Comparison of ENCODE assay signal across 1 cellular context in the genomic region with DNA sequence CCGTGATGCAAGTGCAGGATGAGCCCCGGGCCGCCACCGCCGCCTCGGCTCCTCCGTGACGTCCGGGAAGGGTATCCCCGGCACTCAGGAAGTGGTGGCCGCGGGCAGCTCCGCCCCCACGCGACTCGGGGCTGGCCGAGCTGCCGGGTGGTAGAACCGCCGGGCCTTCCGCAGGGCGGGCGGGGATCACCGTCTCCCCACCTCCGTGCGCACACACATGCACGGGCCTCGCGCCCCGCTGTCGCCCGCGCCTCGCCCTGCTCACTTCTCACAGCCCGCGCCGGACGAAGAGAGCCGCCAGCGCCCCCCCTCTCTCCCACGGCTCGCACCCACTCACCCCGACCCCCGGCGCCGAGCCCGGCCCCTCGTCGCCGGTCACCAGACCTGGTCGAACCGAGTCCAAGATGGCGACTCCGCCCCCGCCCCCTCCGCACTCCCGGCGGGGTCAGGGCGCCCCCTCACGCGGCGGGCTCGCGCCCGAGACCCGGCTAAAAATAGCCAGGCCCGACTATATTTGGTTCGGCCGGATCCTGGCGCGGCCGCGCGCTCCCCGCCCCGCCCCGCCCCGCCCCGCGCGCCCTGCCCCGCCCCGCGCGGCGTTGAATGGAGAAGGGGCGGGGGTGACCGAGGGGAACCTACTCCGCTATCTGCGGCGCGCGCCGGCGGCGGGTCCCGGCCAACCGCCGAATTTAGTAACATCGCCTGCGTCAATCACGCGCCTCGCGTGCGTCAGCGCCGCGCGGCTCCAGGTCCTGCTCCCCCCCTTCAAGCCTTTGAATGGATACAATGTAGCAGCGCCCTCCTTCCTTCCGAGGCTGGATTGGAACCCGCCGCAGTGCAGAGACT.
TF ChIP-seq lines count a peak whose summit lies in the region.

No MANE protein-coding gene starts in this region.

TF ChIP-seq in WTC11, 78 proteins besides CTCF, POLR2A, EP300 and RAD21 (continued from another document):
- TF ChIP-seq CREM (CRISPR knock-in tag; IDR thresholded peaks at IDR 0.05) (peak; percentile 34; the same call in 1 of the 2 replicates), GABPB1 (CRISPR knock-in tag; IDR thresholded peaks at IDR 0.05) (peak; percentile 35; the same call in 1 of the 2 replicates), ATF3 (CRISPR knock-in tag; conservative IDR thresholded peaks at IDR 0.05) (no peak), SP1 (CRISPR knock-in tag; conservative IDR thresholded peaks at IDR 0.05) (peak; percentile 80), FOXK1 (CRISPR knock-in tag; IDR thresholded peaks at IDR 0.05) (peak; percentile 57), ZNF232 (CRISPR knock-in tag; IDR thresholded peaks at IDR 0.05) (no peak), MYBL2 (CRISPR knock-in tag; IDR thresholded peaks at IDR 0.05) (no peak), HMGXB4 (CRISPR knock-in tag; IDR thresholded peaks at IDR 0.05) (peak; percentile 71; the same call in 1 of the 2 replicates), FOXP4 (CRISPR knock-in tag; IDR thresholded peaks at IDR 0.05) (peak; percentile 44), USF2 (CRISPR knock-in tag; IDR thresholded peaks at IDR 0.05) (0 out of 2 replicates have a peak, but pooled peaks have one; percentile 25), NR3C1 (CRISPR knock-in tag; conservative IDR thresholded peaks at IDR 0.05; ENCODE audit: low read depth) (no peak), NFATC4 (CRISPR knock-in tag; IDR thresholded peaks at IDR 0.05) (peak; percentile 66; the same call in 1 of the 2 replicates)
- TF ChIP-seq, protein P1, sequence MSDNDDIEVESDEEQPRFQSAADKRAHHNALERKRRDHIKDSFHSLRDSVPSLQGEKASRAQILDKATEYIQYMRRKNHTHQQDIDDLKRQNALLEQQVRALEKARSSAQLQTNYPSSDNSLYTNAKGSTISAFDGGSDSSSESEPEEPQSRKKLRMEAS (CRISPR knock-in tag; IDR thresholded peaks at IDR 0.05), result peak; percentile 43; the same call in 1 of the 2 replicates
- TF ChIP-seq, protein P2, sequence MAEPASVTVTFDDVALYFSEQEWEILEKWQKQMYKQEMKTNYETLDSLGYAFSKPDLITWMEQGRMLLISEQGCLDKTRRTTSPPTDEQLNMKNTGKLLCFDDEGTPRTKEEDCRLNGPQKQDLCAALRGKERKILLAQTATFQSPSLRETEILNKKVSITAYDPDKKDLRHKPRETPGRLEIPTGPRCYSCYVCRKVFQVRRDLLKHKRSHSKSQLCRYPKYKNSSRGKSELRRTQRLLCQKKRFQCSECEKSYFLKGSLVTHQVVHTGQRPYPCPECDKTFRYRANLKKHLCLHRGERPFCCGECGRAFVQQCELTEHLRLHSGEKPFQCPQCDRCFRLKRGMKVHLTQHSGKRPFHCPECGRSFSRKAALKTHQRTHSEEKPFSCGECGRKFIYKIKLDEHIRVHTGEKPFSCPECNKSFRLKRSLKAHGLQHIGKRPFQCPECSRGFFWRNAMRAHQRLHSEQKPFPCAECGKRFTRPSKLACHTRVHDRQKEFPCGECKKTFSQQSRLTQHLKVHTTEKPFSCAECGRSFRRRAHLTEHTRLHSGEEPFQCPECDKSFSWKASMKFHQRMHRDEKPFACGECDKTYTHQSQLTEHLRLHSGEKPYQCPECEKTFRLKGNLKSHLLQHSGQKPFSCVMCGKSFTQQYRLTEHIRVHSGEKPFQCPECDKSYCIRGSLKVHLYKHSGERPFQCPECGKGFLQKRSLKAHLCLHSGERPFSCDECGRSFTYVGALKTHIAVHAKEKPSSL (CRISPR knock-in tag; conservative IDR thresholded peaks at IDR 0.05), result no peak
- TF ChIP-seq, protein P3, sequence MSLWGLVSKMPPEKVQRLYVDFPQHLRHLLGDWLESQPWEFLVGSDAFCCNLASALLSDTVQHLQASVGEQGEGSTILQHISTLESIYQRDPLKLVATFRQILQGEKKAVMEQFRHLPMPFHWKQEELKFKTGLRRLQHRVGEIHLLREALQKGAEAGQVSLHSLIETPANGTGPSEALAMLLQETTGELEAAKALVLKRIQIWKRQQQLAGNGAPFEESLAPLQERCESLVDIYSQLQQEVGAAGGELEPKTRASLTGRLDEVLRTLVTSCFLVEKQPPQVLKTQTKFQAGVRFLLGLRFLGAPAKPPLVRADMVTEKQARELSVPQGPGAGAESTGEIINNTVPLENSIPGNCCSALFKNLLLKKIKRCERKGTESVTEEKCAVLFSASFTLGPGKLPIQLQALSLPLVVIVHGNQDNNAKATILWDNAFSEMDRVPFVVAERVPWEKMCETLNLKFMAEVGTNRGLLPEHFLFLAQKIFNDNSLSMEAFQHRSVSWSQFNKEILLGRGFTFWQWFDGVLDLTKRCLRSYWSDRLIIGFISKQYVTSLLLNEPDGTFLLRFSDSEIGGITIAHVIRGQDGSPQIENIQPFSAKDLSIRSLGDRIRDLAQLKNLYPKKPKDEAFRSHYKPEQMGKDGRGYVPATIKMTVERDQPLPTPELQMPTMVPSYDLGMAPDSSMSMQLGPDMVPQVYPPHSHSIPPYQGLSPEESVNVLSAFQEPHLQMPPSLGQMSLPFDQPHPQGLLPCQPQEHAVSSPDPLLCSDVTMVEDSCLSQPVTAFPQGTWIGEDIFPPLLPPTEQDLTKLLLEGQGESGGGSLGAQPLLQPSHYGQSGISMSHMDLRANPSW (CRISPR knock-in tag; conservative IDR thresholded peaks at IDR 0.05; ENCODE audit: low read depth), result no peak
